26 cellular contexts compared by ENCODE assay signal in genomic region chr1:32779242-32779641, GRCh38. TPM values are rescaled to one million over a fixed set of nuclear protein-coding genes. Genes with fewer than 3 reads are reported as not detected.
DNase-seq lines count a peak whose midpoint lies in the region; ATAC-seq, FAIRE-seq and TF ChIP-seq lines count a peak whose summit lies in the region.
"Had no signal": no experiment of that assay in that cellular context is flagged by ENCODE, and none has a peak within 500 bp of the region (broad histone marks: within the 10 kb centered on the region; RNA-seq: fewer than 3 reads in every experiment).

No MANE protein-coding gene starts in this region.

- CTCF ChIA-PET in HepG2 (lab: Yijun Ruan, JAX; ENCODE audit: low intra/inter-chr PET ratio, low total read pairs): no interaction called here
- CTCF ChIA-PET in GM10248 (lab: Yijun Ruan, JAX): interaction anchor here (9.6 kb wide), 1 partner anchor 67 kb away, joined by 104 read pairs; no protein-coding TSS in a partner anchor

- H3K27ac ChIP-seq in HepG2 (ENCODE audit: extremely low read length, insufficient read depth, low read length) (no peak overlapping the region), right lobe of liver (no peak overlapping the region), RWPE2 (ENCODE audit: poor library complexity, severe bottlenecking) (peak overlapping the region; percentile 78)
- H3K27ac ChIP-seq: BLaER1 treated with 17β-estradiol and CSF1 and Interleukin-3, amounts not matched to agents 10 nM and 100 nM had no signal

- no peak overlapping the region for H3K9ac ChIP-seq in HepG2 (ENCODE audit: insufficient read depth, low read depth, low read length)
- H3K9ac ChIP-seq: BLaER1 treated with 17β-estradiol and CSF1 and Interleukin-3, amounts not matched to agents 10 nM and 100 nM had no signal

- TF ChIP-seq EP300 in HepG2 (IDR thresholded peaks at IDR 0.05; ENCODE audit: low read depth in 2 of 2, low read length in 2 of 2) (no peak), HepG2 (CRISPR knock-in tag; IDR thresholded peaks at IDR 0.05; ENCODE audit: borderline replicate concordance) (no peak)

- TF ChIP-seq CTCF in HepG2 (CRISPR knock-in tag; IDR thresholded peaks at IDR 0.05) (no peak), right lobe of liver (IDR thresholded peaks at IDR 0.05) (no peak), RWPE2 (IDR thresholded peaks at IDR 0.05; ENCODE audit: poor library complexity, severe bottlenecking) (no peak), GM10248 (IDR thresholded peaks at IDR 0.05; ENCODE audit: control extremely low read depth, extremely low read depth, low read depth, missing control alignments) (no peak)

- H4K20me1 ChIP-seq in HepG2 (ENCODE audit: insufficient read depth, low read length): no peaks in the 10 kb centered on the region

- H3K36me3 ChIP-seq in HepG2 (replicated peaks in 1 of 2; ENCODE audit: control insufficient read depth in 1 of 2, insufficient read depth in 2 of 2, low read length in 2 of 2) (peaks cover 40 to 83% of the 10 kb centered on the region in 2 experiments), right lobe of liver (peaks cover 0 to 89% (median 46%) of the 10 kb centered on the region in 4 donors), RWPE2 (ENCODE audit: low read depth) (peaks cover 97% of the 10 kb centered on the region), H7 (replicated peaks; ENCODE audit: control insufficient read depth, insufficient read depth, low read length) (peaks cover 48% of the 10 kb centered on the region)

- H3K4me1 ChIP-seq in HepG2 (ENCODE audit: insufficient read depth, low read length): no peaks in the 10 kb centered on the region
- H3K4me1 ChIP-seq in right lobe of liver: no peaks in the 10 kb centered on the region
- peaks cover 24% of the 10 kb centered on the region for H3K4me1 ChIP-seq in RWPE2 (ENCODE audit: insufficient read depth, poor library complexity, severe bottlenecking)

- H3K27me3 ChIP-seq in HepG2 (ENCODE audit: control insufficient read depth in 1 of 2, insufficient read depth in 2 of 2, low read length in 2 of 2): no peaks in the 10 kb centered on the region
- H3K27me3 ChIP-seq in right lobe of liver: no peaks in the 10 kb centered on the region
- H3K27me3 ChIP-seq in RWPE2 (ENCODE audit: insufficient read depth, poor library complexity, severe bottlenecking): no peaks in the 10 kb centered on the region
- H3K27me3 ChIP-seq in H7 (ENCODE audit: control insufficient read depth, insufficient read depth, low read length): no peaks in the 10 kb centered on the region
- H3K27me3 ChIP-seq: BLaER1 treated with 17β-estradiol and CSF1 and Interleukin-3, amounts not matched to agents 10 nM and 100 nM had no signal

- no peak overlapping the region for H3K4me2 ChIP-seq in HepG2 (ENCODE audit: low read depth, low read length)
- H3K4me2 ChIP-seq: A549; BLaER1 treated with 17β-estradiol and CSF1 and Interleukin-3, amounts not matched to agents 10 nM and 100 nM had no signal

- no peak for FAIRE-seq in HepG2 (lab: Jason Lieb, UNC)
- FAIRE-seq: A549, GM19239, H54, HTR-8/SVneo had no signal

- 93% methylated on average over 4 of the region's 5 CpGs for WGBS in HepG2 (ENCODE audit: low lambda C conversion rate)
- WGBS in right lobe of liver (ENCODE audit: insufficient coverage, low coverage, low lambda C conversion rate, missing lambda C conversion rate): 90% methylated on average over 3 of the region's 5 CpGs

- TF ChIP-seq POLR2A in HepG2 (IDR thresholded peaks at IDR 0.05; ENCODE audit: insufficient read depth in 1 of 2, low read depth in 2 of 2, low read length in 2 of 2) (no peak), right lobe of liver (IDR thresholded peaks at IDR 0.05) (no peak)

- H3K4me3 ChIP-seq in HepG2 (replicated peaks in 1 of 3; ENCODE audit: insufficient read depth in 1 of 3, low read depth in 2 of 3, low read length in 3 of 3) (no peak overlapping the region), right lobe of liver (no peak overlapping the region), RWPE2 (ENCODE audit: severe bottlenecking) (no peak overlapping the region), H7 (ENCODE audit: insufficient read depth, low read depth, low read length) (no peak overlapping the region)
- H3K4me3 ChIP-seq: A549; BLaER1 treated with 17β-estradiol and CSF1 and Interleukin-3, amounts not matched to agents 10 nM and 100 nM; PC-9 had no signal

- POLR2A ChIA-PET in HepG2 (lab: Yijun Ruan, JAX) (no interaction called here), GM10248 (lab: Yijun Ruan, JAX) (no interaction called here)

- intact Hi-C loops in HepG2 (cut with micrococcal nuclease; ENCODE audit: unreplicated experiment) (no loop called here), right lobe of liver (cut with DNase I) (no loop called here), left colon (cut with DNase I, micrococcal nuclease) (loop anchor here (10.0 kb wide), 2 partner anchors 64 to 254 kb away; no protein-coding TSS in a partner anchor)

- no peak for ATAC-seq in HepG2
- no peak for ATAC-seq in right lobe of liver
- ATAC-seq in RWPE2 (ENCODE audit: low read depth): no peak
- peak; percentile 2 for ATAC-seq in left colon
- ATAC-seq in HG03520 (IDR thresholded peaks at IDR 0.05; ENCODE audit: unreplicated experiment): no peak
- ATAC-seq: A549 had no signal

- no peaks in the 10 kb centered on the region for H3K9me3 ChIP-seq in HepG2 (ENCODE audit: low read length)
- H3K9me3 ChIP-seq in right lobe of liver: no peaks in the 10 kb centered on the region
- H3K9me3 ChIP-seq in RWPE2 (ENCODE audit: severe bottlenecking): no peaks in the 10 kb centered on the region
- H3K9me3 ChIP-seq: A549; BLaER1 treated with 17β-estradiol and CSF1 and Interleukin-3, amounts not matched to agents 10 nM and 100 nM had no signal

- no peaks in the 10 kb centered on the region for H3K79me2 ChIP-seq in HepG2 (ENCODE audit: insufficient read depth, low read length)

- TF ChIP-seq RAD21 in HepG2 (CRISPR knock-in tag; IDR thresholded peaks at IDR 0.05): no peak

- no peak overlapping the region for H2AFZ ChIP-seq in HepG2 (ENCODE audit: low read length)
- H2AFZ ChIP-seq: PC-9 had no signal

- in situ Hi-C loops in HepG2 (cut with HindIII; ENCODE audit: extremely low pct_ligation_motif_present, low pct_unique_long_range_greater_than_20kb): no loop called here

- DNase-seq in HepG2 (ENCODE audit: low spot score): no peak
- no peak for DNase-seq in right lobe of liver
- no peak for DNase-seq in RWPE2 (ENCODE audit: low spot score)
- no peak for DNase-seq in left colon
- no peak for DNase-seq in GM10248 (ENCODE audit: extremely low spot score)
- no peak for DNase-seq in H7
- DNase-seq: AML-193; CD4-positive, alpha-beta T cell; COR-L47; DMS79; HFFc6; KG1; MM.1S; NCI-H2029; NCI-H446 treated with DMSO at 0.1 percent for 48 hours; NCI-H526; NCI-H82; NK-92 treated with Interleukin-12 subunit alpha and Interleukin-12 subunit beta, amount 100 ng/mL, for 24 hours; PC-9; SHP77 had no signal

- BruUV-seq in HepG2 (replicated peaks; lab: Mats Ljungman, UMichigan): no TSS peak

RNA-seq across cellular contexts. Expression of gene YARS1, which starts 37.9 kb away (rescaled TPM):
- total RNA-seq in HepG2 (2016; rRNA removed; fragmentation: Illumina TruSeq; extraction: Trizol) (102 and 113 TPM in 2 replicates), right lobe of liver (10 to 100 TPM; 37.4 to 84.3 (median 53.5) TPM), left colon (10 to 100 TPM; 41.7 to 88.3 TPM)
- total RNA-seq in HepG2 (2016; cell fraction: cytosol; rRNA removed; fragmentation: Illumina TruSeq; extraction: Trizol; ENCODE audit: low read depth): 36.6 and 40.5 TPM in 2 replicates
- 96.0 and 117 TPM in 2 replicates for total RNA-seq in HepG2 (2016; cell fraction: insoluble cytoplasmic fraction; rRNA removed; fragmentation: Illumina TruSeq; extraction: Trizol)
- 43.4 and 44.4 TPM in 2 replicates for total RNA-seq in HepG2 (2016; cell fraction: membrane; rRNA removed; fragmentation: Illumina TruSeq; extraction: Trizol)
- 70.7 and 78.7 TPM in 2 replicates for total RNA-seq in HepG2 (2016; cell fraction: nucleus; rRNA removed; fragmentation: Illumina TruSeq; extraction: Trizol)
- 50.1 and 52.2 TPM in 2 replicates for polyA plus RNA-seq in HepG2 (2011; rRNA removed)
- polyA plus RNA-seq in HepG2 (2011; cell fraction: cytosol; rRNA removed): 32.2 and 38.5 TPM in 2 replicates
- 91.6 and 121 TPM in 2 replicates for polyA plus RNA-seq in HepG2 (2011; cell fraction: nucleus; rRNA removed)
- 124 and 158 TPM in 2 replicates for polyA plus RNA-seq in HepG2 (2012)
- 11.8 and 14.3 TPM in 2 replicates for polyA plus RNA-seq in HepG2 (2016; cell fraction: cytosol; fragmentation: Illumina TruSeq; extraction: Trizol; ENCODE audit: low read depth)
- 83.4 and 91.9 TPM in 2 replicates for polyA plus RNA-seq in HepG2 (2016; cell fraction: insoluble cytoplasmic fraction; fragmentation: Illumina TruSeq; extraction: Trizol; ENCODE audit: low read depth)
- polyA plus RNA-seq in HepG2 (2016; cell fraction: membrane; fragmentation: Illumina TruSeq; extraction: Trizol; ENCODE audit: low read depth): 20.7 and 20.8 TPM in 2 replicates
- polyA plus RNA-seq in HepG2 (2016; cell fraction: nucleus; fragmentation: Illumina TruSeq; extraction: Trizol; ENCODE audit: insufficient read depth, low read depth): 117 TPM in 2 replicates
- 68.0 and 103 TPM in 2 replicates for polyA minus RNA-seq in HepG2 (2011; rRNA and poly(A)+ RNA removed; ENCODE audit: low replicate concordance)
- 43.2 and 68.7 TPM in 2 replicates for polyA minus RNA-seq in HepG2 (2011; cell fraction: cytosol; rRNA and poly(A)+ RNA removed)
- 63.1 and 101 TPM in 2 replicates for polyA minus RNA-seq in HepG2 (2011; cell fraction: nucleus; rRNA and poly(A)+ RNA removed)
- total RNA-seq in H7 (2014; rRNA removed; shearing (Covaris generic)): 239 and 260 TPM in 2 replicates

RNA-seq across cellular contexts. Expression of gene S100PBP, which starts 38.2 kb away (rescaled TPM):
- total RNA-seq in HepG2 (2016; rRNA removed; fragmentation: Illumina TruSeq; extraction: Trizol) (26.1 and 28.4 TPM in 2 replicates), right lobe of liver (10 to 100 TPM in 4 of 6 experiments, 1 to 10 TPM in 2; 7.6 to 14.6 (median 10.5) TPM), left colon (10 to 100 TPM; 29.1 to 29.5 TPM)
- total RNA-seq in HepG2 (2016; cell fraction: cytosol; rRNA removed; fragmentation: Illumina TruSeq; extraction: Trizol; ENCODE audit: low read depth): 18.1 and 18.8 TPM in 2 replicates
- 24.5 and 27.7 TPM in 2 replicates for total RNA-seq in HepG2 (2016; cell fraction: insoluble cytoplasmic fraction; rRNA removed; fragmentation: Illumina TruSeq; extraction: Trizol)
- total RNA-seq in HepG2 (2016; cell fraction: membrane; rRNA removed; fragmentation: Illumina TruSeq; extraction: Trizol): 22.6 and 25.5 TPM in 2 replicates
- 24.5 and 34.9 TPM in 2 replicates for total RNA-seq in HepG2 (2016; cell fraction: nucleus; rRNA removed; fragmentation: Illumina TruSeq; extraction: Trizol)
- polyA plus RNA-seq in HepG2 (2011; rRNA removed): 17.9 and 20.4 TPM in 2 replicates
- polyA plus RNA-seq in HepG2 (2011; cell fraction: cytosol; rRNA removed): 6.8 and 11.2 TPM in 2 replicates
- 18.2 and 22.4 TPM in 2 replicates for polyA plus RNA-seq in HepG2 (2011; cell fraction: nucleus; rRNA removed)
- 10.8 and 13.1 TPM in 2 replicates for polyA plus RNA-seq in HepG2 (2012)
- polyA plus RNA-seq in HepG2 (2016; cell fraction: cytosol; fragmentation: Illumina TruSeq; extraction: Trizol; ENCODE audit: low read depth): 4.2 and 4.7 TPM in 2 replicates
- polyA plus RNA-seq in HepG2 (2016; cell fraction: insoluble cytoplasmic fraction; fragmentation: Illumina TruSeq; extraction: Trizol; ENCODE audit: low read depth): 19.5 and 20.9 TPM in 2 replicates
- 5.3 and 5.6 TPM in 2 replicates for polyA plus RNA-seq in HepG2 (2016; cell fraction: membrane; fragmentation: Illumina TruSeq; extraction: Trizol; ENCODE audit: low read depth)
- polyA plus RNA-seq in HepG2 (2016; cell fraction: nucleus; fragmentation: Illumina TruSeq; extraction: Trizol; ENCODE audit: insufficient read depth, low read depth): 49.7 and 53.4 TPM in 2 replicates
- 20.9 and 25.1 TPM in 2 replicates for polyA minus RNA-seq in HepG2 (2011; rRNA and poly(A)+ RNA removed; ENCODE audit: low replicate concordance)
- 9.6 and 12.2 TPM in 2 replicates for polyA minus RNA-seq in HepG2 (2011; cell fraction: cytosol; rRNA and poly(A)+ RNA removed)
- polyA minus RNA-seq in HepG2 (2011; cell fraction: nucleus; rRNA and poly(A)+ RNA removed): 44.3 and 47.9 TPM in 2 replicates
- 83.0 and 83.4 TPM in 2 replicates for total RNA-seq in H7 (2014; rRNA removed; shearing (Covaris generic))

Comparison
In these comparisons a context has a peak if more than half of its experiments do, and no peak if none do; other contexts are left out.
1. intact Hi-C loops: an anchor here in left colon (10.0 kb wide); none called in HepG2 and right lobe of liver.